Comparison of ENCODE assay signal across 1 cellular context in the genomic region with DNA sequence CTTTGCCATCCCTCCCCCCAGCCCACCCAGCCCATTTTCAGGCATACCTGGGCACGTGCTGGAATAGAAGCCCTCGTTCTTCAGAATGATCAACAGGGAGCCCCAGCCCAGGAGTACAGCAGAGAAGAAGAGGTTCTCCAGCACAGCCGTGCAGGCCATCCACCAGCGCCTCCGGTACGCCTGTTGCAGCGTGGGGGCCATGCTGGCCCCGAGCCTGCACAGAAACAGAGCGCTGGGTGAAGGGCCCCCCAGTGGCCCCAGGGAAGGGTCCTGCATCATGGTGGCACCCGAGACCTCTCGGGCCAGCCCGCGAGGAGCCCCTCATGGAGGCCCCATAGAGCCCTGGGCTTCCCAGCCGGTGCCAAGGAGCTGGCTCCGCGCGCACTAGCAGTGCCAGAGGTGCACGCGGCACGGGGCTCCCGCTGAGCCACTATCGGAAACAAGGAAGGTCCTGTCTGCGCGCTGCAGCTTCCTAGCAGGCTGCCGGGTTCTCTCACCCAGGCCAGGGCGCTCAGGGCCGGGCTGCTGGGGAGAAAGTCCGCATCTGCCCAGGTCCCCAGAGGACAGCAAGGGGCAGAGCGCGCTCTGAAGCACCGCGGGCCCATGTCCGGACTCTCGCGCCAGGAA.
TF ChIP-seq lines count a peak whose summit lies in the region.

No MANE protein-coding gene starts in this region.

TF ChIP-seq in HCT116, 20 proteins besides CTCF, POLR2A, EP300 and RAD21 (continued from another document):
- TF ChIP-seq, protein P1, sequence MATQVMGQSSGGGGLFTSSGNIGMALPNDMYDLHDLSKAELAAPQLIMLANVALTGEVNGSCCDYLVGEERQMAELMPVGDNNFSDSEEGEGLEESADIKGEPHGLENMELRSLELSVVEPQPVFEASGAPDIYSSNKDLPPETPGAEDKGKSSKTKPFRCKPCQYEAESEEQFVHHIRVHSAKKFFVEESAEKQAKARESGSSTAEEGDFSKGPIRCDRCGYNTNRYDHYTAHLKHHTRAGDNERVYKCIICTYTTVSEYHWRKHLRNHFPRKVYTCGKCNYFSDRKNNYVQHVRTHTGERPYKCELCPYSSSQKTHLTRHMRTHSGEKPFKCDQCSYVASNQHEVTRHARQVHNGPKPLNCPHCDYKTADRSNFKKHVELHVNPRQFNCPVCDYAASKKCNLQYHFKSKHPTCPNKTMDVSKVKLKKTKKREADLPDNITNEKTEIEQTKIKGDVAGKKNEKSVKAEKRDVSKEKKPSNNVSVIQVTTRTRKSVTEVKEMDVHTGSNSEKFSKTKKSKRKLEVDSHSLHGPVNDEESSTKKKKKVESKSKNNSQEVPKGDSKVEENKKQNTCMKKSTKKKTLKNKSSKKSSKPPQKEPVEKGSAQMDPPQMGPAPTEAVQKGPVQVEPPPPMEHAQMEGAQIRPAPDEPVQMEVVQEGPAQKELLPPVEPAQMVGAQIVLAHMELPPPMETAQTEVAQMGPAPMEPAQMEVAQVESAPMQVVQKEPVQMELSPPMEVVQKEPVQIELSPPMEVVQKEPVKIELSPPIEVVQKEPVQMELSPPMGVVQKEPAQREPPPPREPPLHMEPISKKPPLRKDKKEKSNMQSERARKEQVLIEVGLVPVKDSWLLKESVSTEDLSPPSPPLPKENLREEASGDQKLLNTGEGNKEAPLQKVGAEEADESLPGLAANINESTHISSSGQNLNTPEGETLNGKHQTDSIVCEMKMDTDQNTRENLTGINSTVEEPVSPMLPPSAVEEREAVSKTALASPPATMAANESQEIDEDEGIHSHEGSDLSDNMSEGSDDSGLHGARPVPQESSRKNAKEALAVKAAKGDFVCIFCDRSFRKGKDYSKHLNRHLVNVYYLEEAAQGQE (IDR thresholded peaks at IDR 0.05; ENCODE audit: low read depth): no peak
- no peak for TF ChIP-seq FOSL1 (IDR thresholded peaks at IDR 0.05; ENCODE audit: low read depth)
- TF ChIP-seq, protein P2, sequence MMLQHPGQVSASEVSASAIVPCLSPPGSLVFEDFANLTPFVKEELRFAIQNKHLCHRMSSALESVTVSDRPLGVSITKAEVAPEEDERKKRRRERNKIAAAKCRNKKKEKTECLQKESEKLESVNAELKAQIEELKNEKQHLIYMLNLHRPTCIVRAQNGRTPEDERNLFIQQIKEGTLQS (IDR thresholded peaks at IDR 0.05): no peak
- no peak for TF ChIP-seq YY1 (IDR thresholded peaks at IDR 0.05; ENCODE audit: extremely low read depth, insufficient replicate concordance, low read depth, low read length)
- no peak for TF ChIP-seq SIN3A (IDR thresholded peaks at IDR 0.05; ENCODE audit: low read depth)
- TF ChIP-seq CBX3 (IDR thresholded peaks at IDR 0.05; ENCODE audit: low read depth): no peak
- TF ChIP-seq EGR1 (IDR thresholded peaks at IDR 0.05; ENCODE audit: low read depth): no peak
- no peak for TF ChIP-seq SRF (IDR thresholded peaks at IDR 0.05; ENCODE audit: low read depth)
- no peak for TF ChIP-seq ZFX (IDR thresholded peaks at IDR 0.05)
- TF ChIP-seq ZNF274 (IDR thresholded peaks at IDR 0.05; ENCODE audit: low read depth, low read length): no peak
- TF ChIP-seq POLR2AphosphoS5 (IDR thresholded peaks at IDR 0.05; ENCODE audit: low read depth, low read length): no peak
